ENCODE assay signal across 8 cellular contexts in the genomic region with DNA sequence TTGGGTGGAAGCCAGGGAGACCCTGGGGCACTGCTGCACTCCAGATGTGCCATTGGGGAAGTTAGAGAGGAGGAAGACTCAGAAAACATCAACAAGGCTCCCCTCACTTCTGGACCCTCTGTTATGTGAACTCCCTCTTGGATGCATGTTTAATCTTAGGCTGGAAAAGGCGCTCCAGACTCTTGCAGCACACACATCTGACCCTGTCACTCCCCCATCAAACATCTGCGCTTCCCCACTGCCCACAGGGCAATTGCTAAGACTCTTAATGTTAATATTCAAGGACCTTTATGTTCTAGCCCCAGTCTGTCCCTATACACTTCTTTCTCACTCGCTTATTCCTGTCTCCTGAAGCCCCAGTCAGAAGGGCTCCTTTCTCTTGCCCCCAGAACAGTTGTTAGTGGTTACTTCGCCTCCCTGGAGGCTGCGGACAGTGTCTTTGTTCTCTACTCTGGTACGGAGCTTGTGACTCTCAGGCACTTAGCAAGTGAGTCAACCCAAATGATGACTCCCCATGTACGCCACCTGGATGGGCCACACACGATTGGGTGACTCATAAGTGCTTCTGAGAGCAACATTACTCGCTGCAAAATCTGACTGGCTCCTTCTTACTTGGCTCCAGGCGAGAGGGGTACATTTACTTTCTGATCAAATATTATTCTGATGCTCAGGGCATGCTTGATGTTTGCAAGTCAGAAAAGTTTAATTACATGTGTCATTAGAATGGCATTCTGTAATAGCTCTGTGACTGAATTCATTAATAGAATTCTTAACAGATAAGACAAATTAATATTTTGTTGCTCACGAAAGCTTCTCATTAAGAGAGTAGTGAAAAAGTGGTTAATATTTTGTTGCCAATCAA.
DNase-seq lines count a peak whose midpoint lies in the region; ATAC-seq, FAIRE-seq and TF ChIP-seq lines count a peak whose summit lies in the region.

No MANE protein-coding gene starts in this region.

- H3K9me3 ChIP-seq in mesodermal cell (ENCODE audit: control insufficient read depth, low read length) (no peaks in the 10 kb centered on the region), esophagus muscularis mucosa (no peaks in the 10 kb centered on the region)
- no peaks in the 10 kb centered on the region for H3K9me3 ChIP-seq in CD8-positive, alpha-beta memory T cell (ENCODE audit: low read length)

- peak overlapping the region; percentile 77 for H3K27ac ChIP-seq in mesodermal cell (ENCODE audit: low read depth, low read length, severe bottlenecking)
- no peak overlapping the region for H3K27ac ChIP-seq in CD8-positive, alpha-beta memory T cell (ENCODE audit: low read depth, low read length)
- H3K27ac ChIP-seq in esophagus muscularis mucosa (replicated peaks in 1 of 4): no peak overlapping the region

- H3K4me1 Mint-ChIP-seq in activated T-cell treated with anti-CD3 and anti-CD28 coated beads, Interleukin-2, amount 50 U/mL, for 72 hours (ENCODE audit: low read depth): peaks cover 42% of the 10 kb centered on the region
- peaks cover 0 to 10% (median 2%) of the 10 kb centered on the region in 3 donors for H3K4me1 Mint-ChIP-seq in CD8-positive, alpha-beta memory T cell

- H3K4me3 Mint-ChIP-seq in activated T-cell treated with anti-CD3 and anti-CD28 coated beads, Interleukin-2, amount 50 U/mL, for 72 hours: peak overlapping the region in 1 of 2 donors; percentile 7
- no peak overlapping the region for H3K4me3 Mint-ChIP-seq in CD8-positive, alpha-beta memory T cell

- intact Hi-C loops in esophagus muscularis mucosa (cut with DNase I): no loop called here

- CTCF ChIA-PET in CD8-positive, alpha-beta memory T cell (lab: Charles Lee): interaction anchor here (1.6 kb wide), 1 partner anchor 14 kb away, joined by 4 read pairs; no protein-coding TSS in a partner anchor

- peak; percentile 86 to 95 for ATAC-seq in activated T-cell treated with anti-CD3 and anti-CD28 coated beads, Interleukin-2, amount 50 U/mL, for 72 hours (replicated peaks in 1 of 2)

- H3K4me3 ChIP-seq in mesodermal cell (ENCODE audit: extremely low read depth, insufficient read depth, low read length, poor library complexity, severe bottlenecking) (no peak overlapping the region), esophagus muscularis mucosa (no peak overlapping the region)
- no peak overlapping the region for H3K4me3 ChIP-seq in CD8-positive, alpha-beta memory T cell (ENCODE audit: low read length)

- TF ChIP-seq POLR2A in esophagus muscularis mucosa (IDR thresholded peaks at IDR 0.05; ENCODE audit: low read depth): no peak

- 61 to 65% methylated on average over 9 of the region's 11 CpGs for WGBS in mesodermal cell (ENCODE audit: insufficient coverage in 2 of 2), 2 experiments
- WGBS in esophagus muscularis mucosa: 67% methylated on average over 11 of the region's 11 CpGs

- no peaks in the 10 kb centered on the region for H3K9me3 Mint-ChIP-seq in activated T-cell treated with anti-CD3 and anti-CD28 coated beads, Interleukin-2, amount 50 U/mL, for 72 hours
- no peaks in the 10 kb centered on the region for H3K9me3 Mint-ChIP-seq in CD8-positive, alpha-beta memory T cell

- TF ChIP-seq EP300 in esophagus muscularis mucosa (IDR thresholded peaks at IDR 0.05): no peak

- peak; percentile 80 for FAIRE-seq in HTR-8/SVneo (lab: Jason Lieb, UNC)

- no peaks in the 10 kb centered on the region for H3K36me3 Mint-ChIP-seq in activated T-cell treated with anti-CD3 and anti-CD28 coated beads, Interleukin-2, amount 50 U/mL, for 72 hours (ENCODE audit: insufficient read depth in 2 of 2)
- H3K36me3 Mint-ChIP-seq in CD8-positive, alpha-beta memory T cell: no peaks in the 10 kb centered on the region

- POLR2A ChIA-PET in CD8-positive, alpha-beta memory T cell (lab: Charles Lee): no interaction called here

- no peaks in the 10 kb centered on the region for H3K27me3 Mint-ChIP-seq in activated T-cell treated with anti-CD3 and anti-CD28 coated beads, Interleukin-2, amount 50 U/mL, for 72 hours (ENCODE audit: low read depth)
- peaks cover 7% of the 10 kb centered on the region in 2 donors for H3K27me3 Mint-ChIP-seq in CD8-positive, alpha-beta memory T cell

- peak overlapping the region; percentile 9 for H3K27ac Mint-ChIP-seq in activated T-cell treated with anti-CD3 and anti-CD28 coated beads, Interleukin-2, amount 50 U/mL, for 72 hours
- H3K27ac Mint-ChIP-seq in CD8-positive, alpha-beta memory T cell: peak overlapping the region in 1 of 8 donors; percentile 27

- H3K4me1 ChIP-seq in mesodermal cell (ENCODE audit: control insufficient read depth, insufficient read depth, low read length, poor library complexity, severe bottlenecking): peaks cover 28% of the 10 kb centered on the region
- no peaks in the 10 kb centered on the region for H3K4me1 ChIP-seq in CD8-positive, alpha-beta memory T cell (ENCODE audit: insufficient read depth, low read length)
- no peaks in the 10 kb centered on the region for H3K4me1 ChIP-seq in esophagus muscularis mucosa

- no peaks in the 10 kb centered on the region for H3K36me3 ChIP-seq in mesodermal cell (ENCODE audit: control insufficient read depth, insufficient read depth, low read length)
- H3K36me3 ChIP-seq in CD8-positive, alpha-beta memory T cell (ENCODE audit: insufficient read depth, low read length): no peaks in the 10 kb centered on the region
- no peaks in the 10 kb centered on the region for H3K36me3 ChIP-seq in esophagus muscularis mucosa

- no peaks in the 10 kb centered on the region for H3K27me3 ChIP-seq in CD8-positive, alpha-beta memory T cell (ENCODE audit: insufficient read depth, low read length, poor library complexity, severe bottlenecking)
- H3K27me3 ChIP-seq in esophagus muscularis mucosa: no peaks in the 10 kb centered on the region

- peak; percentile 84 for DNase-seq in EH (ENCODE audit: low read depth)
- DNase-seq in HTR-8/SVneo (ENCODE audit: insufficient read length, low spot score): peak; percentile 86
- DNase-seq in activated T-cell treated with anti-CD3 and anti-CD28 coated beads, Interleukin-2, amount 50 U/mL, for 72 hours: peak; percentile 63 to 82
- no peak for DNase-seq in CD8-positive, alpha-beta memory T cell
- DNase-seq in esophagus muscularis mucosa (ENCODE audit: extremely low spot score): no peak
- no peak for DNase-seq in GM19238 (ENCODE audit: insufficient read length, low spot score)
- no peak for DNase-seq in NCI-H526 (lab: John Stamatoyannopoulos, UW)

- no peak for TF ChIP-seq CTCF in esophagus muscularis mucosa (IDR thresholded peaks at IDR 0.05)

Comparison
In these comparisons a context has a peak if more than half of its experiments do, and no peak if none do; other contexts are left out.
1. DNase-seq: peak in EH (single experiment), HTR-8/SVneo (single experiment) and activated T-cell treated with anti-CD3 and anti-CD28 coated beads, Interleukin-2, amount 50 U/mL, for 72 hours (2 of 2); none in CD8-positive, alpha-beta memory T cell (0 of 5), esophagus muscularis mucosa (single experiment), GM19238 (single experiment) and NCI-H526 (0 of 2).